8 cellular contexts compared by ENCODE assay signal in genomic region chr11:65891180-65892136, GRCh38. TPM values are rescaled to one million over a fixed set of nuclear protein-coding genes. Genes with fewer than 3 reads are reported as not detected.
A peak's percentile ranks its signal among the peaks of the same experiment; 100 is the strongest.
DNase-seq lines count a peak whose midpoint lies in the region; ATAC-seq, FAIRE-seq and TF ChIP-seq lines count a peak whose summit lies in the region.

No MANE protein-coding gene starts in this region.

- H3K9ac ChIP-seq in KMS-11 = peak overlapping the region; percentile 95

- 20 to 23% methylated on average over 57 to 60 of the region's 60 CpGs for WGBS in pancreas, 2 donors

- CTCF ChIA-PET in activated CD4-positive, alpha-beta memory T cell treated with anti-CD3 and anti-CD28 coated beads, Interleukin-2, amount 10 ng/mL, durations not matched to agents 7 days and 5 days (lab: Charles Lee) = interaction anchor here (0.6 to 10.0 kb wide), 34 partner anchors 6 to 319 kb away, joined by 3 to 251 read pairs (median 7); partner anchors contain the start of genes BANF1, C11orf68, CFL1 and CTSW

- no peaks in the 10 kb centered on the region for H3K27me3 Mint-ChIP-seq in activated CD4-positive, alpha-beta memory T cell treated with anti-CD3 and anti-CD28 coated beads, Interleukin-2, amount 10 ng/mL, durations not matched to agents 7 days and 5 days

- peak; percentile 53 for TF ChIP-seq CTCF in D721Med (IDR thresholded peaks at IDR 0.05; ENCODE audit: insufficient read depth, missing control alignments)
- TF ChIP-seq CTCF in KMS-11 (conservative IDR thresholded peaks at IDR 0.05; ENCODE audit: low read depth, low read length) = no peak
- TF ChIP-seq CTCF in fibroblast of pulmonary artery (IDR thresholded peaks at IDR 0.05; ENCODE audit: low read length, missing control alignments) = peak; percentile 29
- TF ChIP-seq CTCF in pancreas (IDR thresholded peaks at IDR 0.05) = no peak

- POLR2A ChIA-PET in activated CD4-positive, alpha-beta memory T cell treated with anti-CD3 and anti-CD28 coated beads, Interleukin-2, amount 10 ng/mL, durations not matched to agents 7 days and 5 days (lab: Charles Lee) = interaction anchor here (0.6 to 11.5 kb wide), 32 partner anchors 8 to 468 kb away, joined by 3 to 284 read pairs (median 7); partner anchors contain the start of genes BANF1, C11orf68, CFL1 and CTSW

- no peaks in the 10 kb centered on the region for H3K9me3 Mint-ChIP-seq in activated CD4-positive, alpha-beta memory T cell treated with anti-CD3 and anti-CD28 coated beads, Interleukin-2, amount 10 ng/mL, durations not matched to agents 7 days and 5 days

- intact Hi-C loops in pancreas (cut with DNase I) = no loop called here

- H4K20me1 ChIP-seq in KMS-11 (ENCODE audit: insufficient read depth) = no peaks in the 10 kb centered on the region

- H3K27me3 ChIP-seq in KMS-11 (ENCODE audit: insufficient read depth, low read depth) = no peaks in the 10 kb centered on the region
- no peaks in the 10 kb centered on the region for H3K27me3 ChIP-seq in pancreas

- peaks cover 26% of the 10 kb centered on the region for H3K36me3 Mint-ChIP-seq in activated CD4-positive, alpha-beta memory T cell treated with anti-CD3 and anti-CD28 coated beads, Interleukin-2, amount 10 ng/mL, durations not matched to agents 7 days and 5 days (ENCODE audit: low read depth)

- peak overlapping the region; percentile 97 for H3K4me3 Mint-ChIP-seq in activated CD4-positive, alpha-beta memory T cell treated with anti-CD3 and anti-CD28 coated beads, Interleukin-2, amount 10 ng/mL, durations not matched to agents 7 days and 5 days

- no peaks in the 10 kb centered on the region for H3K9me3 ChIP-seq in pancreas

- H3K4me3 ChIP-seq in KMS-11 (IDR thresholded peaks at IDR 0.05; ENCODE audit: insufficient read depth, low read depth, low read length) (no peak overlapping the region), fibroblast of pulmonary artery (replicated peaks; ENCODE audit: low read depth, low read length) (peak overlapping the region; percentile 74), pancreas (peak overlapping the region; percentile 41 to 71 (median 58))

- H3K4me1 ChIP-seq in KMS-11 (ENCODE audit: low read depth, poor library complexity, severe bottlenecking) (peaks cover 40% of the 10 kb centered on the region), pancreas (peaks cover 7 to 31% (median 11%) of the 10 kb centered on the region in 3 donors)

- peak overlapping the region; percentile 95 for H3K4me2 ChIP-seq in KMS-11

- H2AFZ ChIP-seq in KMS-11 (ENCODE audit: low read depth) = no peak overlapping the region

- FAIRE-seq in D721Med (lab: Jason Lieb, UNC) (no peak), pancreas (lab: Jason Lieb, UNC) (no peak)

- H3K4me1 Mint-ChIP-seq in activated CD4-positive, alpha-beta memory T cell treated with anti-CD3 and anti-CD28 coated beads, Interleukin-2, amount 10 ng/mL, durations not matched to agents 7 days and 5 days = peaks cover 72% of the 10 kb centered on the region

- peak overlapping the region; percentile 86 for H3K27ac ChIP-seq in KMS-11
- peak overlapping the region; percentile 76 to 93 (median 88) for H3K27ac ChIP-seq in pancreas

- peak overlapping the region; percentile 89 for H3K27ac Mint-ChIP-seq in activated CD4-positive, alpha-beta memory T cell treated with anti-CD3 and anti-CD28 coated beads, Interleukin-2, amount 10 ng/mL, durations not matched to agents 7 days and 5 days

- DNase-seq in D721Med (ENCODE audit: insufficient read length, low spot score) = no peak
- DNase-seq in activated CD4-positive, alpha-beta memory T cell treated with anti-CD3 and anti-CD28 coated beads, Interleukin-2, amount 10 ng/mL, durations not matched to agents 7 days and 5 days = peak; percentile 46
- DNase-seq in fibroblast of pulmonary artery (ENCODE audit: low read depth) = peak; percentile 59
- DNase-seq in pancreas = peak in 1 of 6 donors; percentile 81
- DNase-seq in NCI-H128 (lab: John Stamatoyannopoulos, UW; ENCODE audit: unreplicated experiment) = no peak
- DNase-seq in NCI-H774 (lab: John Stamatoyannopoulos, UW) = no peak
- DNase-seq in superior temporal gyrus (ENCODE audit: extremely low spot score) = no peak

- peaks cover 25% of the 10 kb centered on the region for H3K79me2 ChIP-seq in KMS-11 (ENCODE audit: insufficient read depth, low read depth)

- ATAC-seq in pancreas = no peak

- H3K36me3 ChIP-seq in KMS-11 (ENCODE audit: insufficient read depth) (no peaks in the 10 kb centered on the region), pancreas (no peaks in the 10 kb centered on the region)

RNA-seq across cellular contexts. Expression of gene CCDC85B, which starts 1.0 kb away (rescaled TPM):
- total RNA-seq in activated CD4-positive, alpha-beta memory T cell treated with anti-CD3 and anti-CD28 coated beads, Interleukin-2, amount 10 ng/mL, durations not matched to agents 7 days and 5 days = 10 to 100 TPM; 53.2 to 55.8 TPM
- 10 to 100 TPM in 3 of 6 donors, 1 to 10 TPM in 3; 7.7 to 18.9 (median 10.1) TPM for total RNA-seq in pancreas
- polyA plus RNA-seq in pancreas = 10 to 100 TPM; 13.8 to 22.4 TPM

RNA-seq across cellular contexts. Expression of gene FIBP, which starts 3.2 kb away (rescaled TPM):
- total RNA-seq in activated CD4-positive, alpha-beta memory T cell treated with anti-CD3 and anti-CD28 coated beads, Interleukin-2, amount 10 ng/mL, durations not matched to agents 7 days and 5 days = 10 to 100 TPM; 71.7 to 77.4 TPM
- 10 to 100 TPM; 18.0 to 28.5 (median 22.7) TPM for total RNA-seq in pancreas
- polyA plus RNA-seq in pancreas = 10 to 100 TPM; 35.0 to 56.2 TPM

RNA-seq across cellular contexts. Expression of gene FOSL1, which starts 8.7 kb away (rescaled TPM):
- total RNA-seq in activated CD4-positive, alpha-beta memory T cell treated with anti-CD3 and anti-CD28 coated beads, Interleukin-2, amount 10 ng/mL, durations not matched to agents 7 days and 5 days = 1 to 10 TPM; 4.5 to 5.0 TPM
- total RNA-seq in pancreas = 1 to 10 TPM in 1 of 6 donors, under 1 TPM in 5; 0.19 to 1.2 (median 0.45) TPM
- 1 to 10 TPM; 2.2 to 4.3 TPM for polyA plus RNA-seq in pancreas

RNA-seq across cellular contexts. Expression of gene CTSW, which starts 11.8 kb away (rescaled TPM):
- 10 to 100 TPM; 75.9 to 80.5 TPM for total RNA-seq in activated CD4-positive, alpha-beta memory T cell treated with anti-CD3 and anti-CD28 coated beads, Interleukin-2, amount 10 ng/mL, durations not matched to agents 7 days and 5 days
- under 1 TPM in 5 of 6 donors, not detected in 1; 0.14 to 0.72 (median 0.46) TPM for total RNA-seq in pancreas
- polyA plus RNA-seq in pancreas = under 1 TPM; 0.31 to 0.65 TPM

RNA-seq across cellular contexts. Expression of gene EFEMP2, which starts 18.9 kb away (rescaled TPM):
- total RNA-seq in activated CD4-positive, alpha-beta memory T cell treated with anti-CD3 and anti-CD28 coated beads, Interleukin-2, amount 10 ng/mL, durations not matched to agents 7 days and 5 days = 10 to 100 TPM; 13.8 to 14.7 TPM
- total RNA-seq in pancreas = 10 to 100 TPM; 11.3 to 40.6 (median 14.9) TPM
- polyA plus RNA-seq in pancreas = 10 to 100 TPM; 38.3 to 51.0 TPM

Comparison
In these comparisons a context has a peak if more than half of its experiments do, and no peak if none do; other contexts are left out.
1. DNase-seq: peak in activated CD4-positive, alpha-beta memory T cell treated with anti-CD3 and anti-CD28 coated beads, Interleukin-2, amount 10 ng/mL, durations not matched to agents 7 days and 5 days (single experiment) and fibroblast of pulmonary artery (single experiment); none in D721Med (single experiment), NCI-H128 (single experiment), NCI-H774 (single experiment) and superior temporal gyrus (single experiment).
2. CTCF ChIP-seq: peak in D721Med (single experiment) and fibroblast of pulmonary artery (single experiment); none in KMS-11 (single experiment) and pancreas (0 of 4).